11 cellular contexts compared by ENCODE assay signal in genomic region chr3:127628426-127628787, GRCh38. TPM values are rescaled to one million over a fixed set of nuclear protein-coding genes. Genes with fewer than 3 reads are reported as not detected.
A peak's percentile ranks its signal among the peaks of the same experiment; 100 is the strongest.
DNase-seq lines count a peak whose midpoint lies in the region; ATAC-seq and TF ChIP-seq lines count a peak whose summit lies in the region.
"Had no signal": no experiment of that assay in that cellular context is flagged by ENCODE, and none has a peak within 500 bp of the region (broad histone marks: within the 10 kb centered on the region; RNA-seq: fewer than 3 reads in every experiment).

No MANE protein-coding gene starts in this region.

- 93% methylated on average over 4 of the region's 4 CpGs for whole genome bisulfite sequencing in hepatocyte (ENCODE audit: low lambda C conversion rate, missing lambda C conversion rate)
- WGBS in smooth muscle cell (ENCODE audit: low lambda C conversion rate): 95% methylated on average over 4 of the region's 4 CpGs
- WGBS in gastroesophageal sphincter (ENCODE audit: low coverage in 1 of 2), 2 donors: 51 to 52% methylated on average over 4 of the region's 4 CpGs
- 81 to 83% methylated on average over 4 of the region's 4 CpGs for WGBS in body of pancreas, 2 donors

- no peak for TF ChIP-seq POLR2A in gastroesophageal sphincter (IDR thresholded peaks at IDR 0.05)
- TF ChIP-seq POLR2A in body of pancreas (IDR thresholded peaks at IDR 0.05): no peak

- no peaks in the 10 kb centered on the region for H3K79me2 ChIP-seq in hepatocyte
- H3K79me2 ChIP-seq in smooth muscle cell (ENCODE audit: low read depth): no peaks in the 10 kb centered on the region

- ATAC-seq in activated CD8-positive, alpha-beta T cell treated with anti-CD3 and anti-CD28 coated beads for 36 hours: no peak
- ATAC-seq in gastroesophageal sphincter: no peak
- ATAC-seq in HG02759 (IDR thresholded peaks at IDR 0.05; ENCODE audit: unreplicated experiment): no peak
- ATAC-seq in body of pancreas: no peak

- H3K4me3 Mint-ChIP-seq in activated T-cell treated with anti-CD3 and anti-CD28 coated beads, Interleukin-2, amount 50 U/mL, for 24 hours: peak overlapping the region; percentile 54
- H3K4me3 Mint-ChIP-seq in activated CD8-positive, alpha-beta T cell treated with anti-CD3 and anti-CD28 coated beads for 36 hours: peak overlapping the region; percentile 60

- H3K4me1 ChIP-seq in hepatocyte (ENCODE audit: insufficient read depth) (no peaks in the 10 kb centered on the region), smooth muscle cell (ENCODE audit: low read depth) (no peaks in the 10 kb centered on the region), gastroesophageal sphincter (peaks cover 0 to 16% (median 8%) of the 10 kb centered on the region in 3 donors), body of pancreas (peaks cover 14% of the 10 kb centered on the region)

- H3K27ac ChIP-seq in hepatocyte (no peak overlapping the region), smooth muscle cell (ENCODE audit: low read depth) (no peak overlapping the region), gastroesophageal sphincter (no peak overlapping the region), body of pancreas (no peak overlapping the region)
- H3K27ac ChIP-seq: esophagus squamous epithelium, skin epidermis had no signal

- H3K4me1 Mint-ChIP-seq in activated T-cell treated with anti-CD3 and anti-CD28 coated beads, Interleukin-2, amount 50 U/mL, for 24 hours (ENCODE audit: low read depth): peaks cover 36% of the 10 kb centered on the region
- peaks cover 30% of the 10 kb centered on the region for H3K4me1 Mint-ChIP-seq in activated CD8-positive, alpha-beta T cell treated with anti-CD3 and anti-CD28 coated beads for 36 hours (ENCODE audit: low read depth)

- H3K9me3 ChIP-seq in hepatocyte (ENCODE audit: low read depth) (no peaks in the 10 kb centered on the region), smooth muscle cell (replicated peaks; ENCODE audit: low read depth) (no peaks in the 10 kb centered on the region), gastroesophageal sphincter (no peaks in the 10 kb centered on the region), body of pancreas (no peaks in the 10 kb centered on the region)
- H3K9me3 ChIP-seq: esophagus squamous epithelium had no signal

- H3K9me2 ChIP-seq in hepatocyte (replicated peaks; ENCODE audit: insufficient read depth): no peaks in the 10 kb centered on the region

- H3K36me3 Mint-ChIP-seq in activated T-cell treated with anti-CD3 and anti-CD28 coated beads, Interleukin-2, amount 50 U/mL, for 24 hours (ENCODE audit: low read depth): peaks cover 1% of the 10 kb centered on the region
- H3K36me3 Mint-ChIP-seq in activated CD8-positive, alpha-beta T cell treated with anti-CD3 and anti-CD28 coated beads for 36 hours (ENCODE audit: low read depth): peaks cover 2% of the 10 kb centered on the region

- H4K20me1 ChIP-seq in hepatocyte (ENCODE audit: insufficient read depth, poor library complexity, severe bottlenecking) (no peaks in the 10 kb centered on the region), smooth muscle cell (ENCODE audit: low read depth) (no peaks in the 10 kb centered on the region)

- H3F3A ChIP-seq in smooth muscle cell (ENCODE audit: low read depth): no peaks in the 10 kb centered on the region

- no peak overlapping the region for H3K9ac ChIP-seq in smooth muscle cell (ENCODE audit: low read depth)

- H3K27ac Mint-ChIP-seq in activated T-cell treated with anti-CD3 and anti-CD28 coated beads, Interleukin-2, amount 50 U/mL, for 24 hours: peak overlapping the region; percentile 81
- H3K27ac Mint-ChIP-seq in activated CD8-positive, alpha-beta T cell treated with anti-CD3 and anti-CD28 coated beads for 36 hours: no peak overlapping the region

- H3K4me3 ChIP-seq in hepatocyte: no peak overlapping the region
- H3K4me3 ChIP-seq in smooth muscle cell: peak overlapping the region; percentile 28
- H3K4me3 ChIP-seq in gastroesophageal sphincter: no peak overlapping the region
- no peak overlapping the region for H3K4me3 ChIP-seq in body of pancreas

- peaks cover 45% of the 10 kb centered on the region for H3K27me3 Mint-ChIP-seq in activated T-cell treated with anti-CD3 and anti-CD28 coated beads, Interleukin-2, amount 50 U/mL, for 24 hours
- peaks cover 30% of the 10 kb centered on the region for H3K27me3 Mint-ChIP-seq in activated CD8-positive, alpha-beta T cell treated with anti-CD3 and anti-CD28 coated beads for 36 hours

- H2AFZ ChIP-seq in hepatocyte (no peak overlapping the region), smooth muscle cell (ENCODE audit: low read depth) (no peak overlapping the region)

- DNase-seq in activated T-cell treated with anti-CD3 and anti-CD28 coated beads, Interleukin-2, amount 50 U/mL, for 24 hours: no peak
- DNase-seq in activated T-cell treated with anti-CD3 and anti-CD28 coated beads, Interleukin-2, amount 50 U/mL, for 1 hour: no peak
- DNase-seq in activated CD8-positive, alpha-beta T cell treated with anti-CD3 and anti-CD28 coated beads for 36 hours: no peak
- DNase-seq in hepatocyte (ENCODE audit: low spot score) (no peak), smooth muscle cell (lab: John Stamatoyannopoulos, UW; ENCODE audit: unreplicated experiment) (no peak), body of pancreas (no peak)
- DNase-seq: esophagus squamous epithelium, NCI-H2227 treated with DMSO at 0.1 percent for 48 hours had no signal

- H3K36me3 ChIP-seq in hepatocyte (replicated peaks; ENCODE audit: insufficient read depth, low read depth): no peaks in the 10 kb centered on the region
- no peaks in the 10 kb centered on the region for H3K36me3 ChIP-seq in smooth muscle cell (ENCODE audit: low read depth)
- H3K36me3 ChIP-seq in gastroesophageal sphincter: no peaks in the 10 kb centered on the region
- H3K36me3 ChIP-seq in body of pancreas (replicated peaks in 1 of 2; ENCODE audit: insufficient read depth in 1 of 2, low read depth in 2 of 2): no peaks in the 10 kb centered on the region
- H3K36me3 ChIP-seq: esophagus squamous epithelium had no signal

- H3K9me3 Mint-ChIP-seq in activated T-cell treated with anti-CD3 and anti-CD28 coated beads, Interleukin-2, amount 50 U/mL, for 24 hours: peaks cover 4% of the 10 kb centered on the region
- peaks cover 1% of the 10 kb centered on the region for H3K9me3 Mint-ChIP-seq in activated CD8-positive, alpha-beta T cell treated with anti-CD3 and anti-CD28 coated beads for 36 hours

- intact Hi-C loops in activated CD8-positive, alpha-beta T cell treated with anti-CD3 and anti-CD28 coated beads for 36 hours (cut with micrococcal nuclease): no loop called here
- intact Hi-C loops in body of pancreas (cut with DNase I): no loop called here

- no peak for TF ChIP-seq EP300 in gastroesophageal sphincter (IDR thresholded peaks at IDR 0.05)

- POLR2A ChIA-PET in activated CD8-positive, alpha-beta T cell treated with anti-CD3 and anti-CD28 coated beads for 36 hours (lab: Charles Lee): interaction anchor here (0.8 to 4.2 kb wide), 5 partner anchors 11 to 44 kb away, joined by 3 to 19 read pairs (median 4); partner anchors contain the start of genes ABTB1 and MCM2

- CTCF ChIA-PET in activated CD8-positive, alpha-beta T cell treated with anti-CD3 and anti-CD28 coated beads for 36 hours (lab: Charles Lee): interaction anchor here (0.8 to 3.0 kb wide), 3 partner anchors 23 to 53 kb away, joined by 3 to 15 read pairs (median 5); no protein-coding TSS in a partner anchor

- TF ChIP-seq CTCF in activated CD8-positive, alpha-beta T cell treated with anti-CD3 and anti-CD28 coated beads for 36 hours (IDR thresholded peaks at IDR 0.05): no peak
- TF ChIP-seq CTCF in hepatocyte (IDR thresholded peaks at IDR 0.05; ENCODE audit: poor library complexity) (no peak), smooth muscle cell (IDR thresholded peaks at IDR 0.05; ENCODE audit: borderline replicate concordance, insufficient read depth, poor library complexity, severe bottlenecking) (no peak), gastroesophageal sphincter (IDR thresholded peaks at IDR 0.05) (no peak), body of pancreas (IDR thresholded peaks at IDR 0.05) (no peak)

- H3K4me2 ChIP-seq in hepatocyte (peak overlapping the region; percentile 73), smooth muscle cell (no peak overlapping the region)

- H3K27me3 ChIP-seq in hepatocyte: peaks cover 42% of the 10 kb centered on the region
- peaks cover 60% of the 10 kb centered on the region for H3K27me3 ChIP-seq in smooth muscle cell (ENCODE audit: low read depth)
- H3K27me3 ChIP-seq in gastroesophageal sphincter: peaks cover 5% of the 10 kb centered on the region
- no peaks in the 10 kb centered on the region for H3K27me3 ChIP-seq in body of pancreas

RNA-seq across cellular contexts. Expression of gene PODXL2, which starts 0.6 kb away (rescaled TPM):
- 1 to 10 TPM; 1.1 to 1.3 TPM for total RNA-seq in activated CD8-positive, alpha-beta T cell treated with anti-CD3 and anti-CD28 coated beads for 36 hours
- total RNA-seq in hepatocyte (6.4 and 8.0 TPM in 2 replicates), smooth muscle cell (4.1 and 4.2 TPM in 2 replicates), gastroesophageal sphincter (1 to 10 TPM; 1.9 to 2.8 (median 2.3) TPM), body of pancreas (10 to 100 TPM in 1 of 2 donors, 1 to 10 TPM in 1; 8.3 to 14.2 TPM)
- polyA plus RNA-seq in hepatocyte (5.1 and 7.8 TPM in 2 replicates), smooth muscle cell (6.0 and 9.7 TPM in 2 replicates)

RNA-seq across cellular contexts. Expression of gene MCM2, which starts 30.2 kb away (rescaled TPM):
- 100 to 1,000 TPM; 289 to 302 TPM for total RNA-seq in activated CD8-positive, alpha-beta T cell treated with anti-CD3 and anti-CD28 coated beads for 36 hours
- 19.6 and 31.4 TPM in 2 replicates for total RNA-seq in hepatocyte
- 14.6 and 15.0 TPM in 2 replicates for polyA plus RNA-seq in hepatocyte
- total RNA-seq in smooth muscle cell: 16.4 and 18.0 TPM in 2 replicates
- 16.3 and 16.6 TPM in 2 replicates for polyA plus RNA-seq in smooth muscle cell
- total RNA-seq in gastroesophageal sphincter: 1 to 10 TPM; 2.3 to 6.5 (median 4.5) TPM
- 1 to 10 TPM; 3.9 to 5.9 TPM for total RNA-seq in body of pancreas

RNA-seq across cellular contexts. Expression of gene TPRA1, which starts 37.9 kb away (rescaled TPM):
- 10 to 100 TPM; 26.6 to 28.0 TPM for total RNA-seq in activated CD8-positive, alpha-beta T cell treated with anti-CD3 and anti-CD28 coated beads for 36 hours
- total RNA-seq in hepatocyte: 39.9 and 41.0 TPM in 2 replicates
- 57.2 and 66.3 TPM in 2 replicates for polyA plus RNA-seq in hepatocyte
- total RNA-seq in smooth muscle cell: 21.6 and 25.9 TPM in 2 replicates
- polyA plus RNA-seq in smooth muscle cell: 33.0 and 43.5 TPM in 2 replicates
- 10 to 100 TPM; 25.6 to 36.3 (median 33.2) TPM for total RNA-seq in gastroesophageal sphincter
- 10 to 100 TPM; 31.4 to 31.6 TPM for total RNA-seq in body of pancreas

RNA-seq across cellular contexts. Expression of gene ABTB1, which starts 44.3 kb away (rescaled TPM):
- 10 to 100 TPM in 1 of 2 experiments, 1 to 10 TPM in 1; 9.7 to 10.6 TPM for total RNA-seq in activated CD8-positive, alpha-beta T cell treated with anti-CD3 and anti-CD28 coated beads for 36 hours
- total RNA-seq in hepatocyte (4.7 and 8.7 TPM in 2 replicates), smooth muscle cell (2.8 and 5.7 TPM in 2 replicates), gastroesophageal sphincter (10 to 100 TPM; 25.3 to 50.3 (median 35.8) TPM), body of pancreas (10 to 100 TPM; 21.4 to 34.0 TPM)
- polyA plus RNA-seq in hepatocyte (13.8 and 23.8 TPM in 2 replicates), smooth muscle cell (14.0 and 17.9 TPM in 2 replicates)
